ENCODE assay signal across 22 cellular contexts in the genomic region with DNA sequence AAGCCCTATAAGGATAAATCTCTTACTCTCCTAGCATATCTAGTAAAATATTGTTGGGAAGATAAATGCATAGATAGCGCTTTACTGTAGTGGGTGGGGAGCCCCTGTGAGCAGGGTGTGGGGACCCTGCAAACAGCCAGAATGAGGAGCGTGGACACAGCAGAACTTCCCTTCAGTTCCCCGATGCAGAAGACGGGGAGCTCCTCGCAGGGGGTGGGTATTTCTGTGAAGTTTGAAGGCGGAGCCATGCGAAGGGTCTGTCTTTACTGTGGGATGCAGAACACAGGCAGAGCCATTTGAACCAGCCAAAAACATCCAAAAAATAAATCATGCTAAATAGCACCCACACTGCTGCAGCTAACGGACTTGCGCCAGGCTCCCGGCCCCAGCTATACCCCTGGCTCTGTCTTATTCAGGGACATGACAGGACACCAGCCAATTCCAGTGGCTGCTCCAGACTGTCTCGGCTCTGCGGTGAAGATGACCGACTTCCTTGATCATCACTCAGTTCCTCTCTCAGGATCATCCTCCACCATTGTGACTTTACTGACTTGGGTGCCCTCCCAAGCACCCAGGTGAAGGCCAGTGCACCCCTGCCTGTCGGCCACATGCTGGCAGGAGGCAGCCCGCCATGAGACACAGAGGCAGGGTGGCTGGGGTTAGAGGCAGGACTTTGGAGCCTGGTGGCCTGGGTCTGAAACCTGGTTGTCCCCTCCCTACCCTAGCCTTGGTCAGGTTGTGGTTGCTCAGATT.
"Had no signal": no experiment of that assay in that cellular context is flagged by ENCODE, and none has a peak within 500 bp of the region (broad histone marks: within the 10 kb centered on the region; RNA-seq: fewer than 3 reads in every experiment).

No MANE protein-coding gene starts in this region.

- H3K27me3 ChIP-seq: brain microvascular endothelial cell, gastrocnemius medialis, testis had no signal

- H3K27ac Mint-ChIP-seq: activated CD4-positive, alpha-beta memory T cell treated with anti-CD3 and anti-CD28 coated beads, Interleukin-2, amount 10 ng/mL, durations not matched to agents 7 days and 5 days; activated naive CD4-positive, alpha-beta T cell treated with anti-CD3 and anti-CD28 coated beads, Interleukin-2, amount 50 U/mL, for 72 hours; effector memory CD8-positive, alpha-beta T cell; progenitor cell of endocrine pancreas; WTC11 had no signal

- H3K4me3 ChIP-seq: gastrocnemius medialis, heart right ventricle, lung, smooth muscle cell, testis had no signal

- H3K36me3 Mint-ChIP-seq: activated naive CD4-positive, alpha-beta T cell treated with anti-CD3 and anti-CD28 coated beads, Interleukin-2, amount 50 U/mL, for 72 hours; naive B cell; WTC11 had no signal

- DNase-seq: activated CD4-positive, alpha-beta memory T cell treated with anti-CD3 and anti-CD28 coated beads, Interleukin-2, amount 10 ng/mL, durations not matched to agents 7 days and 5 days; activated CD4-positive, alpha-beta T cell treated with anti-CD3 and anti-CD28 coated beads for 4 hours; activated gamma-delta T cell; activated T-cell treated with anti-CD3 and anti-CD28 coated beads, Interleukin-2, amount 50 U/mL, for 48 hours; amygdala; brain microvascular endothelial cell; dermis blood vessel endothelial cell; effector memory CD8-positive, alpha-beta T cell; gastrocnemius medialis; midbrain; naive B cell; stimulated activated CD4-positive, alpha-beta T cell treated with anti-CD3 and anti-CD28 coated beads, Interleukin-4, amount 100 ng/mL, for 4 hours; stimulated activated CD8-positive, alpha-beta memory T cell treated with anti-CD3 and anti-CD28 coated beads, Interleukin-4, amount 100 ng/mL, for 48 hours; stimulated activated naive CD8-positive, alpha-beta T cell treated with anti-CD3 and anti-CD28 coated beads, Interleukin-15, Interleukin-2, amounts not matched to agents 100 U/mL and 50 U/mL, for 24 hours; SW 1271 had no signal

- H3K4me1 Mint-ChIP-seq: activated CD4-positive, alpha-beta memory T cell treated with anti-CD3 and anti-CD28 coated beads, Interleukin-2, amount 10 ng/mL, durations not matched to agents 7 days and 5 days; naive B cell had no signal

- ATAC-seq: activated naive CD4-positive, alpha-beta T cell treated with anti-CD3 and anti-CD28 coated beads, Interleukin-2, amount 50 U/mL, for 72 hours; effector memory CD8-positive, alpha-beta T cell; gastrocnemius medialis; stimulated activated naive CD8-positive, alpha-beta T cell treated with anti-CD3 and anti-CD28 coated beads, Interleukin-15, Interleukin-2, amounts not matched to agents 100 U/mL and 50 U/mL, for 24 hours had no signal

- H3K36me3 ChIP-seq: brain microvascular endothelial cell, gastrocnemius medialis, heart right ventricle had no signal

- H3K9me3 Mint-ChIP-seq: activated CD4-positive, alpha-beta memory T cell treated with anti-CD3 and anti-CD28 coated beads, Interleukin-2, amount 10 ng/mL, durations not matched to agents 7 days and 5 days; activated naive CD4-positive, alpha-beta T cell treated with anti-CD3 and anti-CD28 coated beads, Interleukin-2, amount 50 U/mL, for 72 hours; effector memory CD8-positive, alpha-beta T cell; WTC11 had no signal

- H3K27ac ChIP-seq: brain microvascular endothelial cell, gastrocnemius medialis had no signal

- H3K9me3 ChIP-seq: gastrocnemius medialis, heart right ventricle, testis had no signal

- H3K4me1 ChIP-seq: gastrocnemius medialis had no signal

- H3K4me3 Mint-ChIP-seq: activated CD4-positive, alpha-beta memory T cell treated with anti-CD3 and anti-CD28 coated beads, Interleukin-2, amount 10 ng/mL, durations not matched to agents 7 days and 5 days; effector memory CD8-positive, alpha-beta T cell; naive B cell; WTC11 had no signal

- H3K27me3 Mint-ChIP-seq: activated CD4-positive, alpha-beta memory T cell treated with anti-CD3 and anti-CD28 coated beads, Interleukin-2, amount 10 ng/mL, durations not matched to agents 7 days and 5 days; naive B cell had no signal
